Comparison of ENCODE assay signal across 8 cellular contexts in genomic region chr1:94926915-94927404, GRCh38. TPM values are rescaled to one million over a fixed set of nuclear protein-coding genes. Genes with fewer than 3 reads are reported as not detected.
A peak's percentile ranks its signal among the peaks of the same experiment; 100 is the strongest.
DNase-seq lines count a peak whose midpoint lies in the region; ATAC-seq and TF ChIP-seq lines count a peak whose summit lies in the region.

TSS of gene CNN3 (minus strand) at chr1:94927110. CDS start at chr1:94926894, 216 bp downstream.

- no peaks in the 10 kb centered on the region for H3K36me3 ChIP-seq in naive thymus-derived CD4-positive, alpha-beta T cell (ENCODE audit: control insufficient read depth in 2 of 3, insufficient read depth in 3 of 3, low read length in 3 of 3)

- no peaks in the 10 kb centered on the region for H3K27me3 ChIP-seq in naive thymus-derived CD4-positive, alpha-beta T cell (ENCODE audit: control insufficient read depth in 2 of 2, insufficient read depth in 2 of 2, low read length in 2 of 2)

- CTCF ChIA-PET in naive thymus-derived CD4-positive, alpha-beta T cell (lab: Charles Lee), result no interaction called here

- intact Hi-C loops in CD14-positive monocyte (cut with micrococcal nuclease), result no loop called here
- intact Hi-C loops in naive thymus-derived CD4-positive, alpha-beta T cell (cut with micrococcal nuclease), result loop anchor here (1.0 to 10.0 kb wide), 11 partner anchors 35 to 1080 kb away; partner anchors contain the start of genes ALG14 (in 2 of the 2), ABCD3 (in 1 of the 2) and RWDD3 (in 1 of the 2)

- H3K4me1 Mint-ChIP-seq in CD14-positive monocyte, result peaks cover 12% of the 10 kb centered on the region
- H3K4me1 Mint-ChIP-seq in naive thymus-derived CD4-positive, alpha-beta T cell, result peaks cover 12 to 38% (median 34%) of the 10 kb centered on the region in 7 donors
- peaks cover 21% of the 10 kb centered on the region for H3K4me1 Mint-ChIP-seq in stimulated activated effector memory CD8-positive, alpha-beta T cell treated with anti-CD3 and anti-CD28 coated beads, Interleukin-12 subunit alpha, Interleukin-12 subunit beta, amount 100 ng/mL, for 72 hours

- H3K27ac Mint-ChIP-seq in CD14-positive monocyte, result peak within 1 kb of the TSS in 1 of 7 donors; percentile 41
- H3K27ac Mint-ChIP-seq in naive thymus-derived CD4-positive, alpha-beta T cell, result peak within 1 kb of the TSS; percentile 37 to 92 (median 84)
- H3K27ac Mint-ChIP-seq in stimulated activated effector memory CD8-positive, alpha-beta T cell treated with anti-CD3 and anti-CD28 coated beads, Interleukin-12 subunit alpha, Interleukin-12 subunit beta, amount 100 ng/mL, for 72 hours, result peak within 1 kb of the TSS; percentile 63

- H3K36me3 Mint-ChIP-seq in CD14-positive monocyte, result peaks cover 3 to 10% of the 10 kb centered on the region in 2 donors
- peaks cover 0 to 4% (median 0%) of the 10 kb centered on the region in 5 donors for H3K36me3 Mint-ChIP-seq in naive thymus-derived CD4-positive, alpha-beta T cell
- no peaks in the 10 kb centered on the region for H3K36me3 Mint-ChIP-seq in stimulated activated effector memory CD8-positive, alpha-beta T cell treated with anti-CD3 and anti-CD28 coated beads, Interleukin-12 subunit alpha, Interleukin-12 subunit beta, amount 100 ng/mL, for 72 hours

- H3K9me3 Mint-ChIP-seq in CD14-positive monocyte, result peaks cover 0 to 19% (median 8%) of the 10 kb centered on the region in 7 donors
- no peaks in the 10 kb centered on the region for H3K9me3 Mint-ChIP-seq in naive thymus-derived CD4-positive, alpha-beta T cell
- H3K9me3 Mint-ChIP-seq in stimulated activated effector memory CD8-positive, alpha-beta T cell treated with anti-CD3 and anti-CD28 coated beads, Interleukin-12 subunit alpha, Interleukin-12 subunit beta, amount 100 ng/mL, for 72 hours, result no peaks in the 10 kb centered on the region

- H3K27me3 Mint-ChIP-seq in CD14-positive monocyte (ENCODE audit: low read depth in 3 of 3), result peaks cover 54 to 77% (median 65%) of the 10 kb centered on the region in 3 donors
- H3K27me3 Mint-ChIP-seq in naive thymus-derived CD4-positive, alpha-beta T cell, result peaks cover 18 to 57% (median 26%) of the 10 kb centered on the region in 5 donors

- H3K4me3 Mint-ChIP-seq in CD14-positive monocyte, result peak within 1 kb of the TSS; percentile 73 to 93
- H3K4me3 Mint-ChIP-seq in naive thymus-derived CD4-positive, alpha-beta T cell, result peak within 1 kb of the TSS; percentile 88 to 97 (median 94)
- peak within 1 kb of the TSS; percentile 68 for H3K4me3 Mint-ChIP-seq in stimulated activated effector memory CD8-positive, alpha-beta T cell treated with anti-CD3 and anti-CD28 coated beads, Interleukin-12 subunit alpha, Interleukin-12 subunit beta, amount 100 ng/mL, for 72 hours

- H3K27ac ChIP-seq in naive thymus-derived CD4-positive, alpha-beta T cell (ENCODE audit: low read depth, low read length), result peak within 1 kb of the TSS; percentile 63

- peak within 1 kb of the TSS; percentile 94 for H3K4me3 ChIP-seq in fibroblast of mammary gland (ENCODE audit: control insufficient read depth, low read depth, low read length)
- H3K4me3 ChIP-seq in naive thymus-derived CD4-positive, alpha-beta T cell (ENCODE audit: low read length), result peak within 1 kb of the TSS; percentile 39

- ATAC-seq in GM19452 (IDR thresholded peaks at IDR 0.05; ENCODE audit: unreplicated experiment) (peak; percentile 86), HG03571 (IDR thresholded peaks at IDR 0.05; ENCODE audit: unreplicated experiment) (peak; percentile 59)
- ATAC-seq in naive thymus-derived CD4-positive, alpha-beta T cell, result peak; percentile 91
- ATAC-seq in stimulated activated effector memory CD8-positive, alpha-beta T cell treated with anti-CD3 and anti-CD28 coated beads, Interleukin-12 subunit alpha, Interleukin-12 subunit beta, amount 100 ng/mL, for 72 hours, result peak; percentile 88

- no peaks in the 10 kb centered on the region for H3K9me3 ChIP-seq in naive thymus-derived CD4-positive, alpha-beta T cell (ENCODE audit: control insufficient read depth in 2 of 3, low read length in 3 of 3)

- DNase-seq in CD14-positive monocyte (ENCODE audit: low spot score) (no peak), NOMO-1 (lab: John Stamatoyannopoulos, UW; ENCODE audit: unreplicated experiment in 2 of 2) (peak; percentile 35 to 47), fibroblast of mammary gland (ENCODE audit: low read depth) (peak; percentile 86)
- DNase-seq in activated effector memory CD4-positive, alpha-beta T cell treated with Interleukin-2 at 50 U/mL for 16 hours, result peak; percentile 19
- peak; percentile 56 to 78 (median 68) for DNase-seq in naive thymus-derived CD4-positive, alpha-beta T cell
- DNase-seq in stimulated activated effector memory CD8-positive, alpha-beta T cell treated with anti-CD3 and anti-CD28 coated beads, Interleukin-12 subunit alpha, Interleukin-12 subunit beta, amount 100 ng/mL, for 72 hours (ENCODE audit: low spot score in 2 of 2), result peak; percentile 39 to 52

- H3K4me1 ChIP-seq in naive thymus-derived CD4-positive, alpha-beta T cell (ENCODE audit: control insufficient read depth in 2 of 2, insufficient read depth in 2 of 2, low read length in 2 of 2), result no peaks in the 10 kb centered on the region

- POLR2A ChIA-PET in naive thymus-derived CD4-positive, alpha-beta T cell (lab: Charles Lee), result no interaction called here

- TF ChIP-seq CTCF in CD14-positive monocyte (IDR thresholded peaks at IDR 0.05) (no peak), fibroblast of mammary gland (conservative IDR thresholded peaks at IDR 0.05; ENCODE audit: control insufficient read depth, insufficient read depth, low read depth, low read length) (no peak)

RNA-seq across cellular contexts. Expression of gene CNN3, which starts in this region (rescaled TPM):
- under 1 TPM; 0.08 TPM for polyA plus RNA-seq in CD14-positive monocyte
- total RNA-seq in naive thymus-derived CD4-positive, alpha-beta T cell, result 10 to 100 TPM in 2 of 5 experiments, 1 to 10 TPM in 3; 4.4 to 14.9 (median 7.4) TPM
- 10 to 100 TPM; 12.9 to 18.2 TPM for polyA plus RNA-seq in naive thymus-derived CD4-positive, alpha-beta T cell

Comparison
In these comparisons a context has a peak if more than half of its experiments do, and no peak if none do; other contexts are left out.
1. RNA of gene CNN3 (polyA plus RNA-seq): 12.9 to 18.2 TPM in naive thymus-derived CD4-positive, alpha-beta T cell; 0.08 TPM in CD14-positive monocyte; every median in the first group is over 10 times any median in the second.
2. intact Hi-C loops: an anchor here in naive thymus-derived CD4-positive, alpha-beta T cell (1.0 to 10.0 kb wide); none called in CD14-positive monocyte.
3. Peak in every context shown above with its lines, with median percentiles within 50 percentile points of each other: H3K4me3 Mint-ChIP-seq and ATAC-seq.